In genomic region chr6:131782764-131783163, GRCh38 we compare ENCODE assay signal across 13 cellular contexts. TPM values are rescaled to one million over a fixed set of nuclear protein-coding genes. Genes with fewer than 3 reads are reported as not detected.
DNase-seq lines count a peak whose midpoint lies in the region; ATAC-seq and TF ChIP-seq lines count a peak whose summit lies in the region.
"Had no signal": no experiment of that assay in that cellular context is flagged by ENCODE, and none has a peak within 500 bp of the region (broad histone marks: within the 10 kb centered on the region; RNA-seq: fewer than 3 reads in every experiment).

No MANE protein-coding gene starts in this region.

- H3K27me3 ChIP-seq in psoas muscle (ENCODE audit: insufficient read depth in 3 of 3, low read length in 2 of 3) = no peaks in the 10 kb centered on the region
- H3K27me3 ChIP-seq: neutrophil, SJSA1 had no signal

- H3K27ac Mint-ChIP-seq in stimulated activated memory B cell treated with anti-CD40 and anti-IgM and Interleukin-4, amounts not matched to agents 10 μg/mL and 1 μg/mL and 100 μg/mL, for 72 hours = no peak overlapping the region

- H3K36me3 Mint-ChIP-seq in stimulated activated memory B cell treated with anti-CD40 and anti-IgM and Interleukin-4, amounts not matched to agents 10 μg/mL and 1 μg/mL and 100 μg/mL, for 72 hours = no peaks in the 10 kb centered on the region

- no peaks in the 10 kb centered on the region for H3K9me3 Mint-ChIP-seq in stimulated activated memory B cell treated with anti-CD40 and anti-IgM and Interleukin-4, amounts not matched to agents 10 μg/mL and 1 μg/mL and 100 μg/mL, for 72 hours

- TF ChIP-seq CTCF in epithelial cell of esophagus (IDR thresholded peaks at IDR 0.05; ENCODE audit: insufficient read depth, low read depth, low read length, missing control alignments) (peak; percentile 45), psoas muscle (IDR thresholded peaks at IDR 0.05) (peak; percentile 20)

- ATAC-seq in psoas muscle = no peak
- ATAC-seq in stimulated activated memory B cell treated with anti-CD40 and anti-IgM and Interleukin-4, amounts not matched to agents 10 μg/mL and 1 μg/mL and 100 μg/mL, for 72 hours = no peak
- no peak for ATAC-seq in HG03039 (IDR thresholded peaks at IDR 0.05; ENCODE audit: unreplicated experiment)

- no peaks in the 10 kb centered on the region for H3K36me3 ChIP-seq in psoas muscle (ENCODE audit: insufficient read depth in 1 of 2, low read depth in 1 of 2)
- H3K36me3 ChIP-seq: neutrophil, SJSA1 had no signal

- H3K27me3 Mint-ChIP-seq in stimulated activated memory B cell treated with anti-CD40 and anti-IgM and Interleukin-4, amounts not matched to agents 10 μg/mL and 1 μg/mL and 100 μg/mL, for 72 hours = no peaks in the 10 kb centered on the region

- peaks cover 5% of the 10 kb centered on the region for H3K4me1 Mint-ChIP-seq in stimulated activated memory B cell treated with anti-CD40 and anti-IgM and Interleukin-4, amounts not matched to agents 10 μg/mL and 1 μg/mL and 100 μg/mL, for 72 hours

- H3K27ac ChIP-seq in psoas muscle = no peak overlapping the region
- H3K27ac ChIP-seq: neutrophil, SJSA1 had no signal

- no peak overlapping the region for H3K4me3 Mint-ChIP-seq in stimulated activated memory B cell treated with anti-CD40 and anti-IgM and Interleukin-4, amounts not matched to agents 10 μg/mL and 1 μg/mL and 100 μg/mL, for 72 hours

- 72 to 96% (median 95%) methylated on average over 1 of the region's 1 CpG for WGBS in psoas muscle, 3 donors

- H3K9me3 ChIP-seq in psoas muscle = no peaks in the 10 kb centered on the region
- H3K9me3 ChIP-seq: neutrophil, SJSA1 had no signal

- intact Hi-C loops in psoas muscle (cut with DNase I) = loop anchor here in 1 of 2 donors (1.0 kb wide), 1 partner anchor 22 kb away; no protein-coding TSS in a partner anchor

- DNase-seq in NCI-H524 (lab: John Stamatoyannopoulos, UW) = peak; percentile 19 to 55
- DNase-seq in NCI-H524 treated with DMSO at 0.1 percent for 48 hours (lab: John Stamatoyannopoulos, UW) = no peak
- peak; percentile 43 for DNase-seq in NCI-H69 (lab: John Stamatoyannopoulos, UW)
- DNase-seq in epithelial cell of esophagus (ENCODE audit: low read depth) = peak; percentile 36
- no peak for DNase-seq in psoas muscle
- DNase-seq in NCI-H2171 (lab: John Stamatoyannopoulos, UW) = no peak
- DNase-seq: effector CD4-positive, alpha-beta T cell; NCI-H510A treated with DMSO at 0.1 percent for 48 hours had no signal

- H3K4me3 ChIP-seq in epithelial cell of esophagus (ENCODE audit: low read length) (no peak overlapping the region), psoas muscle (no peak overlapping the region)
- H3K4me3 ChIP-seq: lung, SJSA1 had no signal

- no peaks in the 10 kb centered on the region for H3K4me1 ChIP-seq in psoas muscle
- H3K4me1 ChIP-seq: SJSA1 had no signal

RNA-seq across cellular contexts. Expression of gene ENPP1, which starts 25.1 kb away (rescaled TPM):
- 1 to 10 TPM; 1.6 to 4.9 (median 2.6) TPM for total RNA-seq in psoas muscle
- 1 to 10 TPM in 1 of 3 donors, under 1 TPM in 2; 0.65 to 1.2 (median 0.66) TPM for polyA plus RNA-seq in psoas muscle

Comparison
In these comparisons a context has a peak if more than half of its experiments do, and no peak if none do; other contexts are left out.
1. DNase-seq: peak in NCI-H524 (2 of 2), NCI-H69 (single experiment) and epithelial cell of esophagus (single experiment); none in NCI-H524 treated with DMSO at 0.1 percent for 48 hours (single experiment), psoas muscle (0 of 2) and NCI-H2171 (single experiment).